Comparison of ENCODE assay signal across 19 cellular contexts in genomic region chr1:5393146-5393545, GRCh38.
DNase-seq lines count a peak whose midpoint lies in the region; ATAC-seq and TF ChIP-seq lines count a peak whose summit lies in the region.
"Had no signal": no experiment of that assay in that cellular context is flagged by ENCODE, and none has a peak within 500 bp of the region (broad histone marks: within the 10 kb centered on the region; RNA-seq: fewer than 3 reads in every experiment).

No MANE protein-coding gene starts in this region.

- H3K23ac ChIP-seq in mesendoderm (ENCODE audit: low read length) = no peak overlapping the region

- no peak overlapping the region for H4K5ac ChIP-seq in mesendoderm (ENCODE audit: low read length)

- H3K36me3 Mint-ChIP-seq in neural progenitor cell = no peaks in the 10 kb centered on the region
- H3K36me3 Mint-ChIP-seq: CD14-positive monocyte; CD4-positive, alpha-beta memory T cell; CD4-positive, CD25-positive, alpha-beta regulatory T cell had no signal

- H3K4me2 ChIP-seq in mesendoderm (ENCODE audit: low read length) (no peak overlapping the region), neural progenitor cell (no peak overlapping the region)
- H3K4me2 ChIP-seq: BLaER1 had no signal

- H2BK15ac ChIP-seq in mesendoderm (replicated peaks; ENCODE audit: low read depth) = no peak overlapping the region

- H3K27me3 ChIP-seq in mesendoderm (ENCODE audit: insufficient read depth, low read length, poor library complexity) (no peaks in the 10 kb centered on the region), neural progenitor cell (no peaks in the 10 kb centered on the region), heart right ventricle (peaks cover 0 to 51% (median 37%) of the 10 kb centered on the region in 7 donors)
- H3K27me3 ChIP-seq: BE2C, BLaER1 had no signal

- WGBS in mesendoderm (ENCODE audit: extremely low coverage, insufficient coverage, low lambda C conversion rate) = no CpG with 5 or more reads among the region's 5 CpGs
- 62 to 63% methylated on average over 5 of the region's 5 CpGs for WGBS in heart right ventricle, 2 donors

- H3K4me1 Mint-ChIP-seq in neural progenitor cell = peaks cover 21% of the 10 kb centered on the region
- H3K4me1 Mint-ChIP-seq: CD14-positive monocyte had no signal

- intact Hi-C loops in heart right ventricle (cut with DNase I) = no loop called here

- no peaks in the 10 kb centered on the region for H3K4me1 ChIP-seq in mesendoderm (ENCODE audit: control insufficient read depth, low read depth, low read length)
- peaks cover 4% of the 10 kb centered on the region for H3K4me1 ChIP-seq in neural progenitor cell
- no peaks in the 10 kb centered on the region for H3K4me1 ChIP-seq in heart right ventricle
- H3K4me1 ChIP-seq: BE2C, Caco-2 had no signal

- no peak overlapping the region for H3K9ac ChIP-seq in mesendoderm (ENCODE audit: low read length)
- no peak overlapping the region for H3K9ac ChIP-seq in neural progenitor cell
- H3K9ac ChIP-seq: BLaER1 had no signal

- no peak for ATAC-seq in heart right ventricle
- ATAC-seq in HG02623 (IDR thresholded peaks at IDR 0.05; ENCODE audit: unreplicated experiment) = no peak
- ATAC-seq in left lobe of liver = no peak

- H2BK5ac ChIP-seq in mesendoderm (ENCODE audit: low read length) = no peak overlapping the region

- peaks cover 8% of the 10 kb centered on the region for H3K27me3 Mint-ChIP-seq in neural progenitor cell (ENCODE audit: insufficient read depth, low read depth)
- H3K27me3 Mint-ChIP-seq: CD4-positive, alpha-beta memory T cell; CD4-positive, CD25-positive, alpha-beta regulatory T cell had no signal

- H3K9me3 ChIP-seq in neural progenitor cell (ENCODE audit: low read depth) (no peaks in the 10 kb centered on the region), heart right ventricle (peaks cover 0 to 5% (median 0%) of the 10 kb centered on the region in 11 donors)
- H3K9me3 ChIP-seq: BE2C, Caco-2 had no signal

- H3K27ac ChIP-seq in mesendoderm (ENCODE audit: low read depth, low read length) = no peak overlapping the region
- H3K27ac ChIP-seq in neural progenitor cell = no peak overlapping the region
- no peak overlapping the region for H3K27ac ChIP-seq in heart right ventricle
- H3K27ac ChIP-seq: BLaER1 had no signal

- no peak overlapping the region for H2AK5ac ChIP-seq in mesendoderm (ENCODE audit: low read length)

- H3K4me3 Mint-ChIP-seq in neural progenitor cell = no peak overlapping the region
- H3K4me3 Mint-ChIP-seq: CD14-positive monocyte; CD4-positive, alpha-beta memory T cell had no signal

- H3K36me3 ChIP-seq in mesendoderm (ENCODE audit: control insufficient read depth, insufficient read depth, low read length) (no peaks in the 10 kb centered on the region), neural progenitor cell (no peaks in the 10 kb centered on the region), heart right ventricle (no peaks in the 10 kb centered on the region)
- H3K36me3 ChIP-seq: BE2C, BLaER1 had no signal

- no peak overlapping the region for H3K4ac ChIP-seq in mesendoderm (ENCODE audit: low read depth, low read length)

- no peak overlapping the region for H3K18ac ChIP-seq in mesendoderm (ENCODE audit: low read length)

- peak overlapping the region; percentile 26 for H3K27ac Mint-ChIP-seq in neural progenitor cell
- H3K27ac Mint-ChIP-seq: CD14-positive monocyte had no signal

- no peak for TF ChIP-seq CTCF in neural progenitor cell (IDR thresholded peaks at IDR 0.05)
- TF ChIP-seq CTCF in heart right ventricle (IDR thresholded peaks at IDR 0.05) = no peak

- no peak overlapping the region for H2BK120ac ChIP-seq in mesendoderm (ENCODE audit: low read depth, low read length)

- no peaks in the 10 kb centered on the region for H3F3A ChIP-seq in neural progenitor cell (ENCODE audit: low read depth)

- no peaks in the 10 kb centered on the region for H3K79me1 ChIP-seq in mesendoderm (ENCODE audit: low read length)

- no peaks in the 10 kb centered on the region for H3K9me3 Mint-ChIP-seq in neural progenitor cell

- H4K8ac ChIP-seq in mesendoderm (ENCODE audit: low read depth, low read length) = no peak overlapping the region

- no peak overlapping the region for H3K4me3 ChIP-seq in mesendoderm (ENCODE audit: low read length)
- no peak overlapping the region for H3K4me3 ChIP-seq in neural progenitor cell
- H3K4me3 ChIP-seq in heart right ventricle = no peak overlapping the region
- H3K4me3 ChIP-seq: BLaER1 had no signal

- peak; percentile 55 for DNase-seq in ELF-1 (ENCODE audit: low read depth, low spot score)
- peak; percentile 12 for DNase-seq in mesendoderm
- DNase-seq in neural progenitor cell (ENCODE audit: low spot score) = no peak
- no peak for DNase-seq in GDM1 (lab: John Stamatoyannopoulos, UW)
- no peak for DNase-seq in heart right ventricle
- DNase-seq in left lobe of liver (ENCODE audit: low spot score) = no peak
- DNase-seq: 8988T; ACHN; BE2C; C1 segment of cervical spinal cord; Caco-2; Calu3; CD4-positive, alpha-beta memory T cell; CD4-positive, CD25-positive, alpha-beta regulatory T cell; DMS79 treated with DMSO at 0.1 percent for 48 hours; GF-D8 had no signal

- H3K56ac ChIP-seq in mesendoderm (ENCODE audit: low read length) = no peak overlapping the region

- no peaks in the 10 kb centered on the region for H3K79me2 ChIP-seq in mesendoderm (ENCODE audit: control insufficient read depth, insufficient read depth, low read length)
- H3K79me2 ChIP-seq in neural progenitor cell (ENCODE audit: low read depth) = no peaks in the 10 kb centered on the region

- peak overlapping the region; percentile 17 for H2AFZ ChIP-seq in neural progenitor cell (replicated peaks)

- H4K20me1 ChIP-seq in neural progenitor cell (ENCODE audit: low read depth) = no peaks in the 10 kb centered on the region
- H4K20me1 ChIP-seq: BLaER1 had no signal

Comparison
In these comparisons a context has a peak if more than half of its experiments do, and no peak if none do; other contexts are left out.
1. DNase-seq: peak in ELF-1 (single experiment) and mesendoderm (single experiment); none in neural progenitor cell (single experiment), GDM1 (single experiment), heart right ventricle (0 of 2) and left lobe of liver (single experiment).